ENCODE assay signal across 1 cellular context in genomic region chr20:63765082-63765873, GRCh38.
TF ChIP-seq lines count a peak whose summit lies in the region.

No MANE protein-coding gene starts in this region.

TF ChIP-seq in HepG2, 621 proteins besides CTCF, POLR2A, EP300 and RAD21 (continued from another document):
- TF ChIP-seq, protein P1, sequence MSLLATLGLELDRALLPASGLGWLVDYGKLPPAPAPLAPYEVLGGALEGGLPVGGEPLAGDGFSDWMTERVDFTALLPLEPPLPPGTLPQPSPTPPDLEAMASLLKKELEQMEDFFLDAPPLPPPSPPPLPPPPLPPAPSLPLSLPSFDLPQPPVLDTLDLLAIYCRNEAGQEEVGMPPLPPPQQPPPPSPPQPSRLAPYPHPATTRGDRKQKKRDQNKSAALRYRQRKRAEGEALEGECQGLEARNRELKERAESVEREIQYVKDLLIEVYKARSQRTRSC (CRISPR knock-in tag; IDR thresholded peaks at IDR 0.05; ENCODE audit: low read depth) = no peak
- TF ChIP-seq PITX1 (CRISPR knock-in tag; IDR thresholded peaks at IDR 0.05) (peak; percentile 73), ZNF543 (CRISPR knock-in tag; IDR thresholded peaks at IDR 0.05) (no peak), ZNF646 (CRISPR knock-in tag; IDR thresholded peaks at IDR 0.05) (no peak), ZNF331 (CRISPR knock-in tag; IDR thresholded peaks at IDR 0.05) (peak; percentile 36; the same call in 1 of the 2 replicates), HMGA1 (CRISPR knock-in tag; conservative IDR thresholded peaks at IDR 0.05) (no peak), HNRNPK (IDR thresholded peaks at IDR 0.05; ENCODE audit: low read depth, low read length, poor library complexity, severe bottlenecking) (no peak), ZNF292 (CRISPR knock-in tag; IDR thresholded peaks at IDR 0.05; ENCODE audit: borderline replicate concordance, low read depth) (peak; percentile 69; the same call in 1 of the 2 replicates), PATZ1 (CRISPR knock-in tag; IDR thresholded peaks at IDR 0.05) (peak; percentile 53), ZNF224 (CRISPR knock-in tag; IDR thresholded peaks at IDR 0.05) (no peak), BRCA1 (CRISPR knock-in tag; IDR thresholded peaks at IDR 0.05) (peak; percentile 45; the same call in 1 of the 2 replicates), ZNF563 (CRISPR knock-in tag; IDR thresholded peaks at IDR 0.05) (no peak), ZGPAT (CRISPR knock-in tag; IDR thresholded peaks at IDR 0.05) (peak; percentile 38; the same call in 1 of the 2 replicates), PPARG (CRISPR knock-in tag; conservative IDR thresholded peaks at IDR 0.05) (peak; percentile 89), XBP1 (CRISPR knock-in tag; IDR thresholded peaks at IDR 0.05) (no peak), ZMAT3 (CRISPR knock-in tag; conservative IDR thresholded peaks at IDR 0.05) (peak; percentile 78; the same call in 1 of the 2 replicates), FOXA1 (IDR thresholded peaks at IDR 0.05) (no peak), FOXA1 (CRISPR knock-in tag; IDR thresholded peaks at IDR 0.05) (0 out of 2 replicates have a peak, but pooled peaks have one; percentile 29), TMF1 (CRISPR knock-in tag; IDR thresholded peaks at IDR 0.05; ENCODE audit: low read depth) (no peak), ZZZ3 (CRISPR knock-in tag; IDR thresholded peaks at IDR 0.05; ENCODE audit: borderline replicate concordance) (0 out of 2 replicates have a peak, but pooled peaks have one; percentile 71), MYC (CRISPR knock-in tag; IDR thresholded peaks at IDR 0.05; ENCODE audit: borderline replicate concordance) (no peak), ZNF337 (CRISPR knock-in tag; IDR thresholded peaks at IDR 0.05; ENCODE audit: borderline replicate concordance, low read depth) (no peak), ASH2L (IDR thresholded peaks at IDR 0.05; ENCODE audit: insufficient read length, low read depth, low read length) (peak; percentile 25), FOXJ3 (CRISPR knock-in tag; IDR thresholded peaks at IDR 0.05; ENCODE audit: borderline replicate concordance) (no peak; the same call in 1 of the 2 replicates)
- TF ChIP-seq, protein P2, sequence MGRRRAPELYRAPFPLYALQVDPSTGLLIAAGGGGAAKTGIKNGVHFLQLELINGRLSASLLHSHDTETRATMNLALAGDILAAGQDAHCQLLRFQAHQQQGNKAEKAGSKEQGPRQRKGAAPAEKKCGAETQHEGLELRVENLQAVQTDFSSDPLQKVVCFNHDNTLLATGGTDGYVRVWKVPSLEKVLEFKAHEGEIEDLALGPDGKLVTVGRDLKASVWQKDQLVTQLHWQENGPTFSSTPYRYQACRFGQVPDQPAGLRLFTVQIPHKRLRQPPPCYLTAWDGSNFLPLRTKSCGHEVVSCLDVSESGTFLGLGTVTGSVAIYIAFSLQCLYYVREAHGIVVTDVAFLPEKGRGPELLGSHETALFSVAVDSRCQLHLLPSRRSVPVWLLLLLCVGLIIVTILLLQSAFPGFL (CRISPR knock-in tag; IDR thresholded peaks at IDR 0.05) = no peak
- TF ChIP-seq, protein P3, sequence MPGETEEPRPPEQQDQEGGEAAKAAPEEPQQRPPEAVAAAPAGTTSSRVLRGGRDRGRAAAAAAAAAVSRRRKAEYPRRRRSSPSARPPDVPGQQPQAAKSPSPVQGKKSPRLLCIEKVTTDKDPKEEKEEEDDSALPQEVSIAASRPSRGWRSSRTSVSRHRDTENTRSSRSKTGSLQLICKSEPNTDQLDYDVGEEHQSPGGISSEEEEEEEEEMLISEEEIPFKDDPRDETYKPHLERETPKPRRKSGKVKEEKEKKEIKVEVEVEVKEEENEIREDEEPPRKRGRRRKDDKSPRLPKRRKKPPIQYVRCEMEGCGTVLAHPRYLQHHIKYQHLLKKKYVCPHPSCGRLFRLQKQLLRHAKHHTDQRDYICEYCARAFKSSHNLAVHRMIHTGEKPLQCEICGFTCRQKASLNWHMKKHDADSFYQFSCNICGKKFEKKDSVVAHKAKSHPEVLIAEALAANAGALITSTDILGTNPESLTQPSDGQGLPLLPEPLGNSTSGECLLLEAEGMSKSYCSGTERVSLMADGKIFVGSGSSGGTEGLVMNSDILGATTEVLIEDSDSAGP (CRISPR knock-in tag; IDR thresholded peaks at IDR 0.05; ENCODE audit: borderline replicate concordance) = peak; percentile 22; the same call in 1 of the 2 replicates
- TF ChIP-seq, protein P4, sequence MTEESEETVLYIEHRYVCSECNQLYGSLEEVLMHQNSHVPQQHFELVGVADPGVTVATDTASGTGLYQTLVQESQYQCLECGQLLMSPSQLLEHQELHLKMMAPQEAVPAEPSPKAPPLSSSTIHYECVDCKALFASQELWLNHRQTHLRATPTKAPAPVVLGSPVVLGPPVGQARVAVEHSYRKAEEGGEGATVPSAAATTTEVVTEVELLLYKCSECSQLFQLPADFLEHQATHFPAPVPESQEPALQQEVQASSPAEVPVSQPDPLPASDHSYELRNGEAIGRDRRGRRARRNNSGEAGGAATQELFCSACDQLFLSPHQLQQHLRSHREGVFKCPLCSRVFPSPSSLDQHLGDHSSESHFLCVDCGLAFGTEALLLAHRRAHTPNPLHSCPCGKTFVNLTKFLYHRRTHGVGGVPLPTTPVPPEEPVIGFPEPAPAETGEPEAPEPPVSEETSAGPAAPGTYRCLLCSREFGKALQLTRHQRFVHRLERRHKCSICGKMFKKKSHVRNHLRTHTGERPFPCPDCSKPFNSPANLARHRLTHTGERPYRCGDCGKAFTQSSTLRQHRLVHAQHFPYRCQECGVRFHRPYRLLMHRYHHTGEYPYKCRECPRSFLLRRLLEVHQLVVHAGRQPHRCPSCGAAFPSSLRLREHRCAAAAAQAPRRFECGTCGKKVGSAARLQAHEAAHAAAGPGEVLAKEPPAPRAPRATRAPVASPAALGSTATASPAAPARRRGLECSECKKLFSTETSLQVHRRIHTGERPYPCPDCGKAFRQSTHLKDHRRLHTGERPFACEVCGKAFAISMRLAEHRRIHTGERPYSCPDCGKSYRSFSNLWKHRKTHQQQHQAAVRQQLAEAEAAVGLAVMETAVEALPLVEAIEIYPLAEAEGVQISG (CRISPR knock-in tag; IDR thresholded peaks at IDR 0.05) = 0 out of 2 replicates have a peak, but pooled peaks have one; percentile 35
- TF ChIP-seq, protein P5, sequence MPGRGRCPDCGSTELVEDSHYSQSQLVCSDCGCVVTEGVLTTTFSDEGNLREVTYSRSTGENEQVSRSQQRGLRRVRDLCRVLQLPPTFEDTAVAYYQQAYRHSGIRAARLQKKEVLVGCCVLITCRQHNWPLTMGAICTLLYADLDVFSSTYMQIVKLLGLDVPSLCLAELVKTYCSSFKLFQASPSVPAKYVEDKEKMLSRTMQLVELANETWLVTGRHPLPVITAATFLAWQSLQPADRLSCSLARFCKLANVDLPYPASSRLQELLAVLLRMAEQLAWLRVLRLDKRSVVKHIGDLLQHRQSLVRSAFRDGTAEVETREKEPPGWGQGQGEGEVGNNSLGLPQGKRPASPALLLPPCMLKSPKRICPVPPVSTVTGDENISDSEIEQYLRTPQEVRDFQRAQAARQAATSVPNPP (CRISPR knock-in tag; IDR thresholded peaks at IDR 0.05) = no peak
- TF ChIP-seq, protein P6, sequence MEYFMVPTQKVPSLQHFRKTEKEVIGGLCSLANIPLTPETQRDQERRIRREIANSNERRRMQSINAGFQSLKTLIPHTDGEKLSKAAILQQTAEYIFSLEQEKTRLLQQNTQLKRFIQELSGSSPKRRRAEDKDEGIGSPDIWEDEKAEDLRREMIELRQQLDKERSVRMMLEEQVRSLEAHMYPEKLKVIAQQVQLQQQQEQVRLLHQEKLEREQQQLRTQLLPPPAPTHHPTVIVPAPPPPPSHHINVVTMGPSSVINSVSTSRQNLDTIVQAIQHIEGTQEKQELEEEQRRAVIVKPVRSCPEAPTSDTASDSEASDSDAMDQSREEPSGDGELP (IDR thresholded peaks at IDR 0.05; ENCODE audit: borderline replicate concordance, low read depth) = peak; percentile 59; the same call in 1 of the 2 replicates
- TF ChIP-seq, protein P7, sequence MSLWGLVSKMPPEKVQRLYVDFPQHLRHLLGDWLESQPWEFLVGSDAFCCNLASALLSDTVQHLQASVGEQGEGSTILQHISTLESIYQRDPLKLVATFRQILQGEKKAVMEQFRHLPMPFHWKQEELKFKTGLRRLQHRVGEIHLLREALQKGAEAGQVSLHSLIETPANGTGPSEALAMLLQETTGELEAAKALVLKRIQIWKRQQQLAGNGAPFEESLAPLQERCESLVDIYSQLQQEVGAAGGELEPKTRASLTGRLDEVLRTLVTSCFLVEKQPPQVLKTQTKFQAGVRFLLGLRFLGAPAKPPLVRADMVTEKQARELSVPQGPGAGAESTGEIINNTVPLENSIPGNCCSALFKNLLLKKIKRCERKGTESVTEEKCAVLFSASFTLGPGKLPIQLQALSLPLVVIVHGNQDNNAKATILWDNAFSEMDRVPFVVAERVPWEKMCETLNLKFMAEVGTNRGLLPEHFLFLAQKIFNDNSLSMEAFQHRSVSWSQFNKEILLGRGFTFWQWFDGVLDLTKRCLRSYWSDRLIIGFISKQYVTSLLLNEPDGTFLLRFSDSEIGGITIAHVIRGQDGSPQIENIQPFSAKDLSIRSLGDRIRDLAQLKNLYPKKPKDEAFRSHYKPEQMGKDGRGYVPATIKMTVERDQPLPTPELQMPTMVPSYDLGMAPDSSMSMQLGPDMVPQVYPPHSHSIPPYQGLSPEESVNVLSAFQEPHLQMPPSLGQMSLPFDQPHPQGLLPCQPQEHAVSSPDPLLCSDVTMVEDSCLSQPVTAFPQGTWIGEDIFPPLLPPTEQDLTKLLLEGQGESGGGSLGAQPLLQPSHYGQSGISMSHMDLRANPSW (CRISPR knock-in tag; IDR thresholded peaks at IDR 0.05; ENCODE audit: borderline replicate concordance) = no peak
